1 cellular context compared by ENCODE assay signal in genomic region chr14:60974070-60974469, GRCh38.
A peak's percentile ranks its signal among the peaks of the same experiment; 100 is the strongest.
TF ChIP-seq lines count a peak whose summit lies in the region.

No MANE protein-coding gene starts in this region.

TF ChIP-seq in HepG2, 621 proteins besides CTCF, POLR2A, EP300 and RAD21:
- TF ChIP-seq RBFOX2 (IDR thresholded peaks at IDR 0.05; ENCODE audit: low read depth, low read length) (0 out of 2 replicates have a peak, but pooled peaks have one; percentile 31), CEBPB (IDR thresholded peaks at IDR 0.05; ENCODE audit: borderline replicate concordance, low read depth, low read length) (peak; percentile 33; the same call in 1 of the 2 replicates), NR2F2 (IDR thresholded peaks at IDR 0.05; ENCODE audit: borderline replicate concordance, low read depth) (no peak)
TF ChIP-seq in HepG2: peak in this region for 2.
